Comparison of ENCODE assay signal across 8 cellular contexts in genomic region chr16:14070555-14070876, GRCh38. TPM values are rescaled to one million over a fixed set of nuclear protein-coding genes. Genes with fewer than 3 reads are reported as not detected.
DNase-seq lines count a peak whose midpoint lies in the region; TF ChIP-seq lines count a peak whose summit lies in the region.

No MANE protein-coding gene starts in this region.

- H3K27ac Mint-ChIP-seq in activated naive CD4-positive, alpha-beta T cell treated with anti-CD3 and anti-CD28 coated beads for 36 hours: peak overlapping the region; percentile 59

- H3K27ac ChIP-seq in SK-N-MC: no peak overlapping the region
- peak overlapping the region in 7 of 8 donors; percentile 50 to 90 (median 79) for H3K27ac ChIP-seq in spleen

- no peaks in the 10 kb centered on the region for H3K27me3 ChIP-seq in spleen (replicated peaks in 1 of 7)

- H3K4me1 ChIP-seq in spleen: peaks cover 4 to 35% (median 19%) of the 10 kb centered on the region in 6 donors

- H3K4me3 ChIP-seq in SK-N-MC (peak overlapping the region; percentile 98), spleen (peak overlapping the region; percentile 85 to 99 (median 92))

- H3K36me3 ChIP-seq in SK-N-MC (ENCODE audit: insufficient read depth, low read length) (no peaks in the 10 kb centered on the region; the same call in 1 of the 2 replicates), spleen (peaks cover 0 to 4% (median 0%) of the 10 kb centered on the region in 6 donors)

- H3K9ac ChIP-seq in SK-N-MC (ENCODE audit: insufficient read length): no peak overlapping the region

- CTCF ChIA-PET in activated naive CD4-positive, alpha-beta T cell treated with anti-CD3 and anti-CD28 coated beads for 36 hours (lab: Charles Lee): no interaction called here

- intact Hi-C loops in activated naive CD4-positive, alpha-beta T cell treated with anti-CD3 and anti-CD28 coated beads for 36 hours (cut with micrococcal nuclease): loop anchor here (5.0 kb wide), 3 partner anchors 122 to 217 kb away; no protein-coding TSS in a partner anchor
- intact Hi-C loops in spleen (cut with DNase I; ENCODE audit: low total_unique reads): no loop called here

- 82 to 90% (median 89%) methylated on average over 4 of the region's 4 CpGs for whole genome bisulfite sequencing in spleen, 5 donors

- H3K9me3 Mint-ChIP-seq in activated naive CD4-positive, alpha-beta T cell treated with anti-CD3 and anti-CD28 coated beads for 36 hours: no peaks in the 10 kb centered on the region

- H3K36me3 Mint-ChIP-seq in activated naive CD4-positive, alpha-beta T cell treated with anti-CD3 and anti-CD28 coated beads for 36 hours (ENCODE audit: low read depth): no peaks in the 10 kb centered on the region

- peak overlapping the region; percentile 86 for H3K4me3 Mint-ChIP-seq in activated naive CD4-positive, alpha-beta T cell treated with anti-CD3 and anti-CD28 coated beads for 36 hours

- TF ChIP-seq POLR2A in spleen (IDR thresholded peaks at IDR 0.05): no peak

- H3K27me3 Mint-ChIP-seq in activated naive CD4-positive, alpha-beta T cell treated with anti-CD3 and anti-CD28 coated beads for 36 hours (ENCODE audit: low read depth): no peaks in the 10 kb centered on the region

- H3K9me3 ChIP-seq in SK-N-MC (ENCODE audit: low read depth, low read length) (no peaks in the 10 kb centered on the region), spleen (no peaks in the 10 kb centered on the region)

- no peak for DNase-seq in activated naive CD4-positive, alpha-beta T cell treated with anti-CD3 and anti-CD28 coated beads for 36 hours
- DNase-seq in activated naive CD4-positive, alpha-beta T cell treated with anti-CD3 and anti-CD28 coated beads, Interleukin-2, amount 50 U/mL, for 16 hours: no peak
- no peak for DNase-seq in SK-N-MC (ENCODE audit: low read depth, low spot score)
- peak; percentile 2 for DNase-seq in foreskin melanocyte
- DNase-seq in spleen: no peak
- no peak for DNase-seq in KG1 (lab: John Stamatoyannopoulos, UW)
- no peak for DNase-seq in ecto neural progenitor cell (ENCODE audit: low spot score)
- DNase-seq in stimulated activated CD4-positive, alpha-beta T cell treated with anti-CD3 and anti-CD28 coated beads, Interleukin-12 subunit alpha, Interleukin-12 subunit beta, amount 100 ng/mL, for 4 hours: no peak

- TF ChIP-seq CTCF in spleen (IDR thresholded peaks at IDR 0.05 in 8 of 11, conservative IDR thresholded peaks at IDR 0.05 in 3 of 11): no peak

- H3K4me1 Mint-ChIP-seq in activated naive CD4-positive, alpha-beta T cell treated with anti-CD3 and anti-CD28 coated beads for 36 hours (ENCODE audit: low read depth): peaks cover 11% of the 10 kb centered on the region

RNA-seq across cellular contexts. Expression of gene MRTFB, which starts 0.6 kb away (rescaled TPM):
- total RNA-seq in activated naive CD4-positive, alpha-beta T cell treated with anti-CD3 and anti-CD28 coated beads for 36 hours: 1 to 10 TPM; 8.2 to 8.4 TPM
- total RNA-seq in spleen: 10 to 100 TPM; 19.9 to 39.3 (median 31.0) TPM
- 1 to 10 TPM; 2.3 to 3.4 (median 2.5) TPM for polyA plus RNA-seq in spleen
